Comparison of ENCODE assay signal across 13 cellular contexts in genomic region chr21:40385883-40386282, GRCh38.
"Had no signal": no experiment of that assay in that cellular context is flagged by ENCODE, and none has a peak within 500 bp of the region (broad histone marks: within the 10 kb centered on the region; RNA-seq: fewer than 3 reads in every experiment).

No MANE protein-coding gene starts in this region.

- H3K9me3 ChIP-seq: heart left ventricle, prostate gland, suprapubic skin, thyroid gland had no signal

- H3K79me2 ChIP-seq: parathyroid adenoma had no signal

- H3K9ac ChIP-seq: parathyroid adenoma had no signal

- ATAC-seq: stimulated activated effector memory CD8-positive, alpha-beta T cell treated with anti-CD3 and anti-CD28 coated beads, Interleukin-12 subunit alpha, Interleukin-12 subunit beta, amount 100 ng/mL, for 72 hours; stimulated activated naive CD8-positive, alpha-beta T cell treated with anti-CD3 and anti-CD28 coated beads, Interleukin-15, Interleukin-2, amounts not matched to agents 100 U/mL and 50 U/mL, for 24 hours had no signal

- DNase-seq: cortex of kidney; effector CD8-positive, alpha-beta T cell; immature natural killer cell; naive B cell had no signal

- H3K4me1 ChIP-seq: parathyroid adenoma, prostate gland, suprapubic skin, thyroid gland had no signal

- H2AFZ ChIP-seq: parathyroid adenoma had no signal

- H3K4me3 ChIP-seq: heart left ventricle, lung, prostate gland, suprapubic skin, thyroid gland had no signal

- H3K27me3 ChIP-seq: thyroid gland had no signal

- H3K36me3 ChIP-seq: heart left ventricle, prostate gland, suprapubic skin, thyroid gland had no signal

- H3K27ac ChIP-seq: dorsolateral prefrontal cortex, heart left ventricle, parathyroid adenoma, prostate gland, suprapubic skin, thyroid gland had no signal
